Comparison of ENCODE assay signal across 8 cellular contexts in the genomic region with DNA sequence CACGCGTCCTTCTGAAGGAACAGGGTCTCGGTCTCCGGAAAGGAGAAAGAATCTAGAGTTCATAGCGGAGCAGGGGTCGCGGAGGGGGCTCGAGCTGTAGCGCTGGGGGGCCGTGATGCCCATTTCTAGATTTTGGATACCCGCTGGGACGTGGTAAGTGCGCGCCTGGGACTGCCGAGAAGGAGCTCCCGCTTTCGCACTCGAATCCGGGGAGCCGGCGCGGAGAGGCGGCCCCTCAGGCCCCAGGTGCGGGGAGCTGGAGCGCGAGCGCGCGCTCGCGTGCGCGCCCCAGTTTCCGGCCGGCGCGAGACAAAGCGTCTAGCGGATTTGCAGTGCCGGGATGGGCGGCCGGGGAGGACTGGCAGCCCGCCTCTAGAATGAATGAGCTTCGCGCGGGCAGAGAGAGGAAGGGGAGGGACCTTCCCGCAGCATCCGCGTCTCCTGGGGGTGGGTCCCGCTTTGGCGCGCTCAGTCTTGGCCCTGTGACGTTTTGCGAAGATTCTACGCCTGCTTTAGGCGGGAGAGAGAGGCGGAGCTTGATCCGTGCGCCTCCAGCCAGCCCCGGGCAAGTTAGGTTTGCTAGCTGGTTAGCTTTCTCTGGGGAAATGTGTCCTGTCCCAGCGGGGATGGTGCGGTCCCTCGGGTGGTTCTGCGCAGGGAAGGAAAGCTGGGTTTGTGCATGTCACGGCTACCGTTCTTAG. TPM values are rescaled to one million over a fixed set of nuclear protein-coding genes. Genes with fewer than 3 reads are reported as not detected.
DNase-seq lines count a peak whose midpoint lies in the region; ATAC-seq, FAIRE-seq and TF ChIP-seq lines count a peak whose summit lies in the region.

No MANE protein-coding gene starts in this region.

- ATAC-seq in GM19023 (IDR thresholded peaks at IDR 0.05; ENCODE audit: unreplicated experiment) = peak; percentile 60
- ATAC-seq in HG03196 (IDR thresholded peaks at IDR 0.05; ENCODE audit: unreplicated experiment) = peak; percentile 65

- H3K79me2 ChIP-seq in keratinocyte (ENCODE audit: control insufficient read depth, insufficient read depth, low read length) = peaks cover 50% of the 10 kb centered on the region

- peak overlapping the region; percentile 77 for H3K9ac ChIP-seq in keratinocyte (ENCODE audit: control insufficient read depth, extremely low read depth, insufficient read depth, low read length)

- peak overlapping the region; percentile 94 for H2AFZ ChIP-seq in keratinocyte (ENCODE audit: control insufficient read depth, low read length)

- H3K9me3 ChIP-seq in keratinocyte (ENCODE audit: control insufficient read depth, low read depth, low read length) = no peaks in the 10 kb centered on the region

- TF ChIP-seq CTCF in keratinocyte (optimal IDR thresholded peaks at IDR 0.05 in 1 of 3, IDR thresholded peaks at IDR 0.05 in 1 of 3, conservative IDR thresholded peaks at IDR 0.05 in 1 of 3; ENCODE audit: extremely low read depth in 1 of 3, insufficient read depth in 2 of 3, low read length in 3 of 3) = no peak

- peaks cover 20% of the 10 kb centered on the region for H3K4me1 ChIP-seq in keratinocyte (ENCODE audit: control insufficient read depth, extremely low read depth, insufficient read depth, low read length)

- no peaks in the 10 kb centered on the region for H3K27me3 ChIP-seq in keratinocyte (ENCODE audit: control insufficient read depth, extremely low read depth, insufficient read depth, low read length)

- H4K20me1 ChIP-seq in keratinocyte (ENCODE audit: control insufficient read depth, extremely low read depth, insufficient read depth, low read length) = no peaks in the 10 kb centered on the region

- H3K4me3 ChIP-seq in keratinocyte (ENCODE audit: control insufficient read depth in 2 of 3, extremely low read depth in 1 of 3, insufficient read depth in 2 of 3, low read depth in 1 of 3, low read length in 3 of 3) = peak overlapping the region; percentile 53 to 85 (median 77)

- H3K9me1 ChIP-seq in keratinocyte (ENCODE audit: control insufficient read depth, extremely low read depth, insufficient read depth, low read length) = no peaks in the 10 kb centered on the region

- dilution Hi-C loops in keratinocyte (cut with MboI; ENCODE audit: extremely low pct_ligation_motif_present, low sequenced_read_pairs) = no loop called here

- peak; percentile 89 for DNase-seq in AG08396 (ENCODE audit: low spot score)
- peak; percentile 98 for DNase-seq in NCI-H226
- peak; percentile 74 to 88 (median 87) for DNase-seq in activated CD4-positive, CD25-positive, alpha-beta regulatory T cell (lab: John Stamatoyannopoulos, UW)
- peak; percentile 94 for DNase-seq in central memory CD4-positive, alpha-beta T cell
- DNase-seq in keratinocyte (ENCODE audit: low read depth, low spot score) = no peak
- DNase-seq in stimulated activated CD4-positive, alpha-beta T cell treated with anti-CD3 and anti-CD28 coated beads, Interleukin-12 subunit alpha, Interleukin-12 subunit beta, amount 100 ng/mL, for 48 hours (ENCODE audit: low read depth in 2 of 3, low spot score in 1 of 3) = peak; percentile 92 to 94 (median 93)

- H3K36me3 ChIP-seq in keratinocyte (ENCODE audit: control insufficient read depth in 2 of 2, extremely low read depth in 1 of 2, insufficient read depth in 2 of 2, low read length in 2 of 2) = no peaks in the 10 kb centered on the region

- H3K27ac ChIP-seq in keratinocyte (ENCODE audit: control insufficient read depth, insufficient read depth, low read length) = peak overlapping the region; percentile 70

- peak overlapping the region; percentile 93 for H3K4me2 ChIP-seq in keratinocyte (ENCODE audit: control insufficient read depth, extremely low read depth, insufficient read depth, low read depth, low read length)

- no peak for FAIRE-seq in keratinocyte (lab: Jason Lieb, UNC)

RNA-seq across cellular contexts. Expression of a gene that starts 1.2 kb away (rescaled TPM):
- polyA plus RNA-seq in keratinocyte = 1.1 to 13.7 TPM (median 11.0 TPM) in 3 replicates
- 0.84 TPM for polyA plus RNA-seq in keratinocyte (2011; ENCODE audit: low read depth)
- polyA plus RNA-seq in keratinocyte (2011; cell fraction: cytosol; rRNA removed) = 2.1 and 4.0 TPM in 2 replicates
- polyA plus RNA-seq in keratinocyte (2011; cell fraction: nucleus; rRNA removed) = 2.3 and 3.1 TPM in 2 replicates
- polyA plus RNA-seq in keratinocyte (2012; ENCODE audit: low replicate concordance) = 0.69 and 15.0 TPM in 2 replicates
- polyA minus RNA-seq in keratinocyte = 0.43 to 6.3 TPM (median 5.8 TPM) in 3 replicates
- polyA minus RNA-seq in keratinocyte (2011; cell fraction: cytosol; rRNA and poly(A)+ RNA removed) = 4.8 TPM
- polyA minus RNA-seq in keratinocyte (2011; cell fraction: nucleus; rRNA and poly(A)+ RNA removed) = 2.2 and 2.9 TPM in 2 replicates
